Comparison of ENCODE assay signal across 14 cellular contexts in the genomic region with DNA sequence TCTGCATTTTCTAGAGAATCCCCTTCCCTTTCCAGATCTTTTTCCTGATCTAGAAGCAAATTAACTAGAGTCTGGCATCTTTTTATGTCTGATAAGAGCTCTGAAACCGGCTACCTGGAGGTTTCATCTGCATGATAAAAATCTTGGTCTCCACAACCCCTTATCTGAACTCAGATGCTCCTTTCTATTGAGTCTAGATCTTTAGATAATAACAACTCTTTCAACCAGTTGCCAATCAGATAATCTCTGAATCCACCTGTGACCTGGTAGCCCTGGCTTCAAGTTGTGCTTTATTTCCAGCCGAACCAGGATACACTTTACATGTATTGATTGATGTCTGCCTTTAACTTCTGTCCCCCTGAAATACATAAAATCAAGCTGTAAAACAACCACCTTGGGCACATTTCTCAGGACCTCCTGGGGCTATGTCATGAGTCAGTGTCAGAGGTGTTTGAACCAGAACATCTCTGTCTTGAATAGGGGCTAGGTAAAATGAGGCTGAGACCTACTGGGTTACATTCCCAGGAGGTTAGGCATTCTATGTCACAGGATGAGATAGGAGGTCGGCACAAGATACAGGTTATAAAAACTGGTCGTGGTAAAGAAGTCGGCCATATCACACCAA.
"Had no signal": no experiment of that assay in that cellular context is flagged by ENCODE, and none has a peak within 500 bp of the region (broad histone marks: within the 10 kb centered on the region; RNA-seq: fewer than 3 reads in every experiment).

No MANE protein-coding gene starts in this region.

- H3K9me3 Mint-ChIP-seq: effector memory CD8-positive, alpha-beta T cell; immature natural killer cell had no signal

- DNase-seq: activated T-cell treated with anti-CD3 and anti-CD28 coated beads for 4 hours; amygdala; brain microvascular endothelial cell; effector memory CD8-positive, alpha-beta T cell; immature natural killer cell; mammary epithelial cell; psoas muscle; right lobe of liver; stimulated activated naive CD4-positive, alpha-beta T cell; substantia nigra; upper lobe of right lung had no signal

- H3K27ac ChIP-seq: brain microvascular endothelial cell, psoas muscle, right lobe of liver, upper lobe of right lung had no signal

- H3K27me3 ChIP-seq: brain microvascular endothelial cell, right lobe of liver, upper lobe of right lung had no signal

- H3K4me1 Mint-ChIP-seq: nephron had no signal

- H3K27me3 Mint-ChIP-seq: activated CD4-positive, alpha-beta T cell treated with anti-CD3 and anti-CD28 coated beads, Interleukin-2, amount 10 ng/mL, durations not matched to agents 24 days and 14 days; activated naive CD8-positive, alpha-beta T cell; effector memory CD8-positive, alpha-beta T cell had no signal

- H3K27ac Mint-ChIP-seq: activated CD4-positive, alpha-beta T cell treated with anti-CD3 and anti-CD28 coated beads, Interleukin-2, amount 10 ng/mL, durations not matched to agents 24 days and 14 days; activated naive CD8-positive, alpha-beta T cell had no signal

- H3K4me3 Mint-ChIP-seq: activated CD4-positive, alpha-beta T cell treated with anti-CD3 and anti-CD28 coated beads, Interleukin-2, amount 10 ng/mL, durations not matched to agents 24 days and 14 days; activated naive CD8-positive, alpha-beta T cell; effector memory CD8-positive, alpha-beta T cell; nephron had no signal

- ATAC-seq: effector memory CD8-positive, alpha-beta T cell; psoas muscle; right lobe of liver; upper lobe of right lung had no signal

- H3K9me3 ChIP-seq: psoas muscle, right lobe of liver, upper lobe of right lung had no signal

- H3K4me1 ChIP-seq: psoas muscle, upper lobe of right lung had no signal

- H3K4me3 ChIP-seq: psoas muscle, right lobe of liver, upper lobe of right lung had no signal

- H3K36me3 ChIP-seq: brain microvascular endothelial cell, right lobe of liver, upper lobe of right lung had no signal
